12 cellular contexts compared by ENCODE assay signal in the genomic region with DNA sequence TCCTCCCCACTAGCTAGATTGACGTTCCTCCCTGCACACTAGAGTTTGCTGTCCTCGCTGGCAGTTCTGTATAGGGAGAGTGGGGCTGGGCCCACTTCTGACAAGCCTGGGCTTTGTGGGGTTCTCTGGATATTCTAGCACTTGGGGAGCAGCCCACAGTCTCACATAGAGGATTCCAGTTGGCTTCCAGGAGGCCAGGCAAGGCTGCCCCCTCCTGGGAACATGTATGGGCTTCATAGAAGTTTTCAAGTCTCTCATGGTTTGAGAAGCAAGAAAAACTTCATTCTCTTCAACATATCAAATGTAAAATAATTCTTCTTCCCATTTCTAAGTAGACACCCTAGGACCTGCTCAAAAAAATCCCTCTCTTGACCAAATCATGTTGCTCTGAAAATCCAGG.
DNase-seq lines count a peak whose midpoint lies in the region; ATAC-seq and TF ChIP-seq lines count a peak whose summit lies in the region.
"Had no signal": no experiment of that assay in that cellular context is flagged by ENCODE, and none has a peak within 500 bp of the region (broad histone marks: within the 10 kb centered on the region; RNA-seq: fewer than 3 reads in every experiment).

No MANE protein-coding gene starts in this region.

- no peaks in the 10 kb centered on the region for H3K9me3 Mint-ChIP-seq in GM23338
- H3K9me3 Mint-ChIP-seq: brain had no signal

- H3K4me1 ChIP-seq in GM23338 (ENCODE audit: insufficient read depth) = peaks cover 51% of the 10 kb centered on the region

- no peak overlapping the region for H3K4me2 ChIP-seq in GM23338

- peaks cover 7% of the 10 kb centered on the region for H3K27me3 Mint-ChIP-seq in GM23338 (ENCODE audit: insufficient read depth, low read depth, poor library complexity)

- TF ChIP-seq CTCF in GM23338 (conservative IDR thresholded peaks at IDR 0.05; ENCODE audit: low read depth in 2 of 2) (peak; percentile 52 to 67), astrocyte of the spinal cord (IDR thresholded peaks at IDR 0.05; ENCODE audit: low read depth, low read length) (peak; percentile 43)

- DNase-seq in AG20443 (ENCODE audit: low spot score) (peak; percentile 33), GM23338 (ENCODE audit: low spot score) (peak; percentile 60), astrocyte of the spinal cord (ENCODE audit: low read depth, low spot score) (no peak), iPS-NIHi7 (ENCODE audit: extremely low spot score) (peak; percentile 39), HEK293T (ENCODE audit: extremely low spot score) (no peak), NCI-H1930 (lab: John Stamatoyannopoulos, UW) (no peak), NAMALWA (ENCODE audit: low spot score) (no peak)
- DNase-seq: kidney glomerular epithelial cell, NCI-H524 had no signal

- H3K79me2 ChIP-seq in GM23338 (replicated peaks; ENCODE audit: insufficient read depth) = peaks cover 85% of the 10 kb centered on the region

- no peak overlapping the region for H3K27ac ChIP-seq in GM23338 (ENCODE audit: low read depth)

- no peak overlapping the region for H3K27ac Mint-ChIP-seq in GM23338
- H3K27ac Mint-ChIP-seq: brain had no signal

- ATAC-seq in GM23338 (peak; percentile 48), HG03565 (IDR thresholded peaks at IDR 0.05; ENCODE audit: unreplicated experiment) (no peak)
- ATAC-seq: activated CD4-positive, CD25-positive, alpha-beta regulatory T cell treated with anti-CD3 and anti-CD28 coated beads, Interleukin-2, amount 50 U/mL, for 24 hours had no signal

- H3K36me3 ChIP-seq in GM23338 (ENCODE audit: insufficient read depth) = no peaks in the 10 kb centered on the region

- H3F3A ChIP-seq in GM23338 (replicated peaks; ENCODE audit: low read depth) = peaks cover 3% of the 10 kb centered on the region; the same call in 1 of the 2 replicates

- H3K4me3 Mint-ChIP-seq in GM23338 = no peak overlapping the region
- H3K4me3 Mint-ChIP-seq: brain had no signal

- POLR2A ChIA-PET in HEK293T (lab: Yijun Ruan, JAX) = no interaction called here

- H2AFZ ChIP-seq in GM23338 = no peak overlapping the region

- peaks cover 25% of the 10 kb centered on the region for H3K36me3 Mint-ChIP-seq in GM23338 (ENCODE audit: low read depth)
- H3K36me3 Mint-ChIP-seq: brain had no signal

- no peak overlapping the region for H3K4me3 ChIP-seq in GM23338
- H3K4me3 ChIP-seq in astrocyte of the spinal cord (ENCODE audit: low read depth, low read length) = no peak overlapping the region

- H3K27me3 ChIP-seq in GM23338 (ENCODE audit: insufficient read depth) = no peaks in the 10 kb centered on the region

- peaks cover 5% of the 10 kb centered on the region; the same call in 1 of the 2 replicates for H3K9me2 ChIP-seq in GM23338 (ENCODE audit: insufficient read depth)

- CTCF ChIA-PET in HEK293T (lab: Yijun Ruan, JAX) = interaction anchor here (0.6 to 1.0 kb wide), 3 partner anchors 22 to 1551 kb away, joined by 3 to 4 read pairs (median 3); no protein-coding TSS in a partner anchor

- H3K4me1 Mint-ChIP-seq in GM23338 = peaks cover 73% of the 10 kb centered on the region

- in situ Hi-C loops in astrocyte of the spinal cord (cut with HindIII; ENCODE audit: low sequenced_read_pairs) = no loop called here

- no peaks in the 10 kb centered on the region; the same call in 1 of the 2 replicates for H4K20me1 ChIP-seq in GM23338 (replicated peaks; ENCODE audit: insufficient read depth)

TF ChIP-seq in GM23338, 12 proteins besides CTCF, POLR2A, EP300 and RAD21 (continues in another document):
- TF ChIP-seq ZNF331 (CRISPR knock-in tag; IDR thresholded peaks at IDR 0.05; ENCODE audit: low read depth) = no peak

TF ChIP-seq in HEK293T, 16 proteins besides CTCF, POLR2A, EP300 and RAD21:
- TF ChIP-seq BHLHE40 (IDR thresholded peaks at IDR 0.05; ENCODE audit: borderline replicate concordance) = no peak
- no peak for TF ChIP-seq LEF1 (IDR thresholded peaks at IDR 0.05; ENCODE audit: borderline replicate concordance)
- TF ChIP-seq HDGF (IDR thresholded peaks at IDR 0.05; ENCODE audit: borderline replicate concordance) = no peak
- TF ChIP-seq, protein P1, sequence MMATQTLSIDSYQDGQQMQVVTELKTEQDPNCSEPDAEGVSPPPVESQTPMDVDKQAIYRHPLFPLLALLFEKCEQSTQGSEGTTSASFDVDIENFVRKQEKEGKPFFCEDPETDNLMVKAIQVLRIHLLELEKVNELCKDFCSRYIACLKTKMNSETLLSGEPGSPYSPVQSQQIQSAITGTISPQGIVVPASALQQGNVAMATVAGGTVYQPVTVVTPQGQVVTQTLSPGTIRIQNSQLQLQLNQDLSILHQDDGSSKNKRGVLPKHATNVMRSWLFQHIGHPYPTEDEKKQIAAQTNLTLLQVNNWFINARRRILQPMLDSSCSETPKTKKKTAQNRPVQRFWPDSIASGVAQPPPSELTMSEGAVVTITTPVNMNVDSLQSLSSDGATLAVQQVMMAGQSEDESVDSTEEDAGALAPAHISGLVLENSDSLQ (IDR thresholded peaks at IDR 0.05) = no peak
- no peak for TF ChIP-seq L3MBTL2 (conservative IDR thresholded peaks at IDR 0.05)
- no peak for TF ChIP-seq SUZ12 (IDR thresholded peaks at IDR 0.05)
- no peak for TF ChIP-seq FOXK2 (IDR thresholded peaks at IDR 0.05)
- TF ChIP-seq NFRKB (IDR thresholded peaks at IDR 0.05) = no peak
- TF ChIP-seq ELF4 (IDR thresholded peaks at IDR 0.05) = no peak
- TF ChIP-seq TARDBP (IDR thresholded peaks at IDR 0.05) = no peak
- TF ChIP-seq ARNT (IDR thresholded peaks at IDR 0.05) = no peak

Comparison
In these comparisons a context has a peak if more than half of its experiments do, and no peak if none do; other contexts are left out.
1. DNase-seq: peak in AG20443 (single experiment), GM23338 (single experiment) and iPS-NIHi7 (single experiment); none in astrocyte of the spinal cord (single experiment), HEK293T (single experiment), NCI-H1930 (0 of 2) and NAMALWA (single experiment).